Comparison of ENCODE assay signal across 17 cellular contexts in the genomic region with DNA sequence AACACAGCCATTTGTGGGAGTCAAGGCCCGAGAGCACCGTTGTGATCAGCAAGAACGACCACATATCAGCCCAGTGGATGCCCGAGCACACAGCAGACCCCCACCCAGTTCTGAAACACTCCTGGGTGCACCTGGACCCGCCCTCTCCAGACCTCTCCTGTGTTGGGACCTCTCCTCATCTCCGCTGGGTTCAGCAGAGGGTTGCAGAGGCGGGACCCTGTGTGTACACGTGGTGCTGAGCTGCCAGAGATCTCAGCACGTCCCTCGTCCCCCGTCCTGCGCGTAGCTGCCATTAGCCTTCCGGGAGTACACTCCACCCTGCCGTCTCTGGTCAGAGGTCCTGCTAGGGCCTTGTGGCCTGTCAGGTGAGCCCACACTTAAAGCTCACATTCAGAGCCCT. TPM values are rescaled to one million over a fixed set of nuclear protein-coding genes. Genes with fewer than 3 reads are reported as not detected.
DNase-seq lines count a peak whose midpoint lies in the region; ATAC-seq and TF ChIP-seq lines count a peak whose summit lies in the region.
"Had no signal": no experiment of that assay in that cellular context is flagged by ENCODE, and none has a peak within 500 bp of the region (broad histone marks: within the 10 kb centered on the region; RNA-seq: fewer than 3 reads in every experiment).

No MANE protein-coding gene starts in this region.

- intact Hi-C loops in left ventricle myocardium superior (cut with micrococcal nuclease) (no loop called here), posterior vena cava (cut with DNase I) (no loop called here), PC-3 (cut with micrococcal nuclease) (no loop called here)

- H4K20me1 ChIP-seq in PC-3 (ENCODE audit: low read length): no peaks in the 10 kb centered on the region

- no peak for DNase-seq in right atrium auricular region (ENCODE audit: low spot score)
- DNase-seq in left ventricle myocardium superior: no peak
- DNase-seq in coronary artery (ENCODE audit: low spot score): no peak
- DNase-seq in posterior vena cava (ENCODE audit: low spot score): peak; percentile 62
- DNase-seq in NCI-H82 (lab: John Stamatoyannopoulos, UW): no peak
- no peak for DNase-seq in PC-3
- DNase-seq in germinal center (ENCODE audit: low spot score): no peak
- no peak for DNase-seq in C1 segment of cervical spinal cord (lab: John Stamatoyannopoulos, UW)
- DNase-seq: CD8-positive, alpha-beta T cell; GF-D8; MM.1S; NCI-H1105; NCI-H187; NCI-H446; NCI-H748 treated with DMSO at 0.1 percent for 48 hours; SHP77 treated with DMSO at 0.1 percent for 48 hours had no signal

- H3K27ac ChIP-seq in right atrium auricular region (peak overlapping the region; percentile 83 to 90), coronary artery (peak overlapping the region; percentile 89 to 94), PC-3 (ENCODE audit: low read length) (no peak overlapping the region)

- no peak overlapping the region for H3K9ac ChIP-seq in PC-3 (ENCODE audit: low read length)

- H3F3A ChIP-seq in PC-3 (ENCODE audit: low read length, unreplicated experiment): no peaks in the 10 kb centered on the region

- no peak overlapping the region for H3K4me2 ChIP-seq in PC-3 (ENCODE audit: low read length)

- H3K9me3 ChIP-seq in right atrium auricular region: no peaks in the 10 kb centered on the region
- H3K9me3 ChIP-seq in PC-3 (ENCODE audit: low read length): no peaks in the 10 kb centered on the region

- TF ChIP-seq CTCF in right atrium auricular region (IDR thresholded peaks at IDR 0.05): no peak
- TF ChIP-seq CTCF in coronary artery (IDR thresholded peaks at IDR 0.05): no peak
- TF ChIP-seq CTCF in PC-3 (conservative IDR thresholded peaks at IDR 0.05; ENCODE audit: low read depth, low read length): no peak

- no TSS peak for BruUV-seq in PC-3 (replicated peaks; lab: Mats Ljungman, UMichigan)

- H3K36me3 ChIP-seq in right atrium auricular region (peaks cover 48% of the 10 kb centered on the region), PC-3 (ENCODE audit: low read depth, low read length) (peaks cover 11% of the 10 kb centered on the region; the same call in 1 of the 2 replicates)

- peaks cover 0 to 69% of the 10 kb centered on the region in 2 donors for H3K4me1 ChIP-seq in right atrium auricular region
- peaks cover 9% of the 10 kb centered on the region for H3K4me1 ChIP-seq in PC-3 (ENCODE audit: insufficient read depth, low read length)

- H3K4me3 ChIP-seq in right atrium auricular region (no peak overlapping the region), coronary artery (no peak overlapping the region), PC-3 (ENCODE audit: low read length) (no peak overlapping the region)

- no peaks in the 10 kb centered on the region for H3K79me2 ChIP-seq in PC-3 (ENCODE audit: low read length)

- CTCF ChIA-PET in PC-3 (lab: Charles Lee): no interaction called here

- H3K9me2 ChIP-seq in PC-3 (replicated peaks; ENCODE audit: low read length): no peaks in the 10 kb centered on the region

- POLR2A ChIA-PET in PC-3 (lab: Charles Lee; ENCODE audit: unreplicated experiment): no interaction called here

- no peak for ATAC-seq in left ventricle myocardium superior
- ATAC-seq in PC-3: no peak
- ATAC-seq: CD8-positive, alpha-beta T cell; Panc1 had no signal

- no peaks in the 10 kb centered on the region for H3K27me3 ChIP-seq in right atrium auricular region
- H3K27me3 ChIP-seq in PC-3 (ENCODE audit: low read length): no peaks in the 10 kb centered on the region

- H2AFZ ChIP-seq in PC-3 (ENCODE audit: low read length): no peak overlapping the region

RNA-seq across cellular contexts. Expression of a gene that starts 51.7 kb away (rescaled TPM):
- total RNA-seq in right atrium auricular region (100 to 1,000 TPM; 130 to 184 TPM), left ventricle myocardium superior (153 TPM), posterior vena cava (10 to 100 TPM; 29.5 to 43.2 TPM), PC-3 (2014; rRNA removed) (89.8 and 97.8 TPM in 2 replicates)
